ENCODE assay signal across 27 cellular contexts in the genomic region with DNA sequence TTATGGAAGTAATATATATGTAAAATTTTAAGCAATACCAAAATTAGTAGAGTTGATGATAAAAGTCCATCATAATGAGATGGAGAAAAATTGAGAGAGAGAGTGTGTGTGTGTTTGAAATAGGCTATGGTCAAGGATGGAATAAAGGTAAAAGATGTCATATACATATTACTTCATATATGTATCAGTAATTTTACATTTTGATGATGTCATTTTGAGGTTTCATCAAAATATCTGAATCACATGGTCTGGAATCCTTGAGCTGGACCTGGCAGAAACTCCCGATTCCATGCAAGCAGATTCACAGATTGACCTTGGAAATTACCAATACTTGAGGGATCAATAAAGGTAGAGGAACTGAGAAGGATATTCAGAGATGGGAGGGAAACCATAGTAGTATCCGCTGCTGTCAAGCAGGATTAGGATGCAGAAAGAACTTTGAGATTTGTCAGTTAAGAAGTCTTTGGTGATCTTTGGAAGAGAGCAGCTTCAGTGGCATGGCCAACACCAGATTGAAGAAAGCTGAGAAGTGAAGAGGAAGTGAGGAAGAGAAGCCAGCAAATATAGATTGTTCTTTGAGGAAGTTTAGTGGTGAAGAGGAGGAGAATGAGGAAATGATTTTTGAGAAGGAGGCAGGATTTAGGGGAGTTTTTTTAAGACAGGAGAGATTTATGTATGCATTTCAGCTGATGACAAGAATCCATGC. TPM values are rescaled to one million over a fixed set of nuclear protein-coding genes. Genes with fewer than 3 reads are reported as not detected.
"Had no signal": no experiment of that assay in that cellular context is flagged by ENCODE, and none has a peak within 500 bp of the region (broad histone marks: within the 10 kb centered on the region; RNA-seq: fewer than 3 reads in every experiment).

No MANE protein-coding gene starts in this region.

- H3K4me1 Mint-ChIP-seq: activated naive CD8-positive, alpha-beta T cell treated with anti-CD3 and anti-CD28 coated beads, Interleukin-2, amount 10 ng/mL, durations not matched to agents 7 days and 5 days; activated T-helper 17 cell treated with anti-CD3 and anti-CD28 coated beads, Interleukin-2, amount 50 U/mL, for 72 hours; nephron progenitor cell had no signal

- H3K36me3 ChIP-seq: left lung, tibial nerve had no signal

- H3K27me3 Mint-ChIP-seq: activated B cell treated with CpG ODN at 0.5 μM for 24 hours; activated naive CD8-positive, alpha-beta T cell treated with anti-CD3 and anti-CD28 coated beads, Interleukin-2, amount 10 ng/mL, durations not matched to agents 7 days and 5 days had no signal

- H3K27ac ChIP-seq: body of pancreas, hepatocyte, left lung, tibial nerve had no signal

- H3K27ac Mint-ChIP-seq: activated B cell treated with CpG ODN at 0.5 μM for 24 hours; activated CD8-positive, alpha-beta T cell treated with anti-CD3 and anti-CD28 coated beads for 36 hours; activated naive CD8-positive, alpha-beta T cell treated with anti-CD3 and anti-CD28 coated beads, Interleukin-2, amount 10 ng/mL, durations not matched to agents 7 days and 5 days; activated T-helper 17 cell treated with anti-CD3 and anti-CD28 coated beads, Interleukin-2, amount 50 U/mL, for 72 hours; nephron progenitor cell had no signal

- H3K36me3 Mint-ChIP-seq: activated naive CD8-positive, alpha-beta T cell treated with anti-CD3 and anti-CD28 coated beads, Interleukin-2, amount 10 ng/mL, durations not matched to agents 7 days and 5 days had no signal

- H3K4me3 Mint-ChIP-seq: activated B cell treated with CpG ODN at 0.5 μM for 24 hours; activated CD8-positive, alpha-beta T cell treated with anti-CD3 and anti-CD28 coated beads for 36 hours; activated naive CD8-positive, alpha-beta T cell treated with anti-CD3 and anti-CD28 coated beads, Interleukin-2, amount 10 ng/mL, durations not matched to agents 7 days and 5 days; activated T-helper 17 cell treated with anti-CD3 and anti-CD28 coated beads, Interleukin-2, amount 50 U/mL, for 72 hours; nephron progenitor cell had no signal

- DNase-seq: activated B cell treated with CpG ODN at 0.5 μM for 24 hours; activated CD4-positive, alpha-beta T cell treated with anti-CD3 and anti-CD28 coated beads for 48 hours; activated CD8-positive, alpha-beta T cell treated with anti-CD3 and anti-CD28 coated beads for 36 hours; activated naive CD4-positive, alpha-beta T cell treated with Interleukin-2 at 50 U/mL for 16 hours; activated naive CD8-positive, alpha-beta T cell treated with anti-CD3 and anti-CD28 coated beads, Interleukin-2, amount 10 ng/mL, durations not matched to agents 7 days and 5 days; activated T-cell treated with anti-CD3 and anti-CD28 coated beads, Interleukin-2, amount 50 U/mL, for 1 hour; body of pancreas; dermis blood vessel endothelial cell; foreskin fibroblast; left lung; midbrain; nephron progenitor cell; occipital lobe; retina; stimulated activated CD4-positive, alpha-beta T cell treated with anti-CD3 and anti-CD28 coated beads, Interleukin-12 subunit alpha, Interleukin-12 subunit beta, amount 100 ng/mL, for 4 hours; stimulated activated CD4-positive, alpha-beta T cell treated with anti-CD3 and anti-CD28 coated beads, Interleukin-1b, Interleukin-23, amount 100 ng/mL, for 48 hours; stimulated activated naive CD8-positive, alpha-beta T cell treated with anti-CD3 and anti-CD28 coated beads, Interleukin-15, Interleukin-2, amounts not matched to agents 100 U/mL and 50 U/mL, for 24 hours; T-helper 2 cell had no signal

- H3K9me3 Mint-ChIP-seq: activated B cell treated with CpG ODN at 0.5 μM for 24 hours; activated CD8-positive, alpha-beta T cell treated with anti-CD3 and anti-CD28 coated beads for 36 hours; activated naive CD8-positive, alpha-beta T cell treated with anti-CD3 and anti-CD28 coated beads, Interleukin-2, amount 10 ng/mL, durations not matched to agents 7 days and 5 days; activated T-helper 17 cell treated with anti-CD3 and anti-CD28 coated beads, Interleukin-2, amount 50 U/mL, for 72 hours had no signal

- H3K9me3 ChIP-seq: body of pancreas, left lung, tibial nerve had no signal

- H3K4me3 ChIP-seq: body of pancreas, hepatocyte, left lung, tibial nerve had no signal

- FAIRE-seq: keratinocyte, urothelium cell line had no signal

- H3K4me1 ChIP-seq: body of pancreas, left lung, tibial nerve had no signal

- ATAC-seq: activated CD8-positive, alpha-beta T cell treated with anti-CD3 and anti-CD28 coated beads for 36 hours; activated T-helper 17 cell treated with anti-CD3 and anti-CD28 coated beads, Interleukin-2, amount 50 U/mL, for 72 hours; body of pancreas; left lung; stimulated activated naive CD8-positive, alpha-beta T cell treated with anti-CD3 and anti-CD28 coated beads, Interleukin-15, Interleukin-2, amounts not matched to agents 100 U/mL and 50 U/mL, for 24 hours had no signal

RNA-seq across cellular contexts. Expression of gene DNAAF6, which starts 21.5 kb away (rescaled TPM):
- total RNA-seq: activated B cell treated with CpG ODN at 0.5 μM for 24 hours; activated CD8-positive, alpha-beta T cell treated with anti-CD3 and anti-CD28 coated beads for 36 hours; activated naive CD8-positive, alpha-beta T cell treated with anti-CD3 and anti-CD28 coated beads, Interleukin-2, amount 10 ng/mL, durations not matched to agents 7 days and 5 days; activated T-helper 17 cell treated with anti-CD3 and anti-CD28 coated beads, Interleukin-2, amount 50 U/mL, for 72 hours; body of pancreas; cardiac septum; dermis blood vessel endothelial cell; hepatocyte; lung microvascular endothelial cell; myocyte; occipital lobe; posterior vena cava; tibial nerve had no signal
- polyA plus RNA-seq: hepatocyte, keratinocyte had no signal

RNA-seq across cellular contexts. Expression of gene NUP62CL, which starts 21.7 kb away (rescaled TPM):
- total RNA-seq: dermis blood vessel endothelial cell, lung microvascular endothelial cell had no signal
